ENCODE assay signal across 8 cellular contexts in genomic region chr11:6315811-6316425, GRCh38. TPM values are rescaled to one million over a fixed set of nuclear protein-coding genes. Genes with fewer than 3 reads are reported as not detected.
DNase-seq lines count a peak whose midpoint lies in the region; ATAC-seq and TF ChIP-seq lines count a peak whose summit lies in the region.

No MANE protein-coding gene starts in this region.

- H3K9me3 Mint-ChIP-seq in natural killer cell, result no peaks in the 10 kb centered on the region

- H3K36me3 Mint-ChIP-seq in natural killer cell, result no peaks in the 10 kb centered on the region

- H3K27me3 ChIP-seq in esophagus muscularis mucosa, result no peaks in the 10 kb centered on the region

- TF ChIP-seq POLR2A in esophagus muscularis mucosa (IDR thresholded peaks at IDR 0.05; ENCODE audit: low read depth), result no peak

- H3K36me3 ChIP-seq in esophagus muscularis mucosa, result no peaks in the 10 kb centered on the region

- no peak overlapping the region for H3K4me3 Mint-ChIP-seq in natural killer cell

- H3K4me3 ChIP-seq in AG10803 (ENCODE audit: low read length) (peak overlapping the region; percentile 20; the same call in 1 of the 2 replicates), esophagus muscularis mucosa (peak overlapping the region in 3 of 4 donors; percentile 16 to 43 (median 20))

- intact Hi-C loops in esophagus muscularis mucosa (cut with DNase I), result loop anchor here (5.0 kb wide), 3 partner anchors 36 to 84 kb away; partner anchors contain the start of gene FHIP1B
- intact Hi-C loops in natural killer cell (cut with micrococcal nuclease), result loop anchor here (1.0 kb wide), 1 partner anchor 293 kb away; no protein-coding TSS in a partner anchor

- peaks cover 24 to 39% (median 38%) of the 10 kb centered on the region in 4 donors for H3K4me1 ChIP-seq in esophagus muscularis mucosa

- H3K27ac ChIP-seq in esophagus muscularis mucosa (replicated peaks in 1 of 4), result peak overlapping the region in 3 of 4 donors; percentile 37 to 99 (median 98)

- no peak for TF ChIP-seq EP300 in esophagus muscularis mucosa (IDR thresholded peaks at IDR 0.05)

- peak; percentile 95 for TF ChIP-seq CTCF in AG10803 (conservative IDR thresholded peaks at IDR 0.05; ENCODE audit: low read length)
- peak; percentile 84 to 94 (median 84) for TF ChIP-seq CTCF in esophagus muscularis mucosa (IDR thresholded peaks at IDR 0.05)
- TF ChIP-seq CTCF in natural killer cell (IDR thresholded peaks at IDR 0.05), result peak; percentile 76

- peaks cover 45 to 54% of the 10 kb centered on the region in 2 donors for H3K27me3 Mint-ChIP-seq in natural killer cell (ENCODE audit: low read depth in 2 of 2)

- DNase-seq in AG10803 (ENCODE audit: low read depth) (peak; percentile 62), NCI-H1092 (lab: John Stamatoyannopoulos, UW) (peak; percentile 18), UCSD-AML1 (lab: John Stamatoyannopoulos, UW; ENCODE audit: unreplicated experiment) (peak; percentile 35), esophagus muscularis mucosa (ENCODE audit: extremely low spot score) (no peak), natural killer cell (no peak), foreskin melanocyte (no peak)

- ATAC-seq in GM18499 (IDR thresholded peaks at IDR 0.05; ENCODE audit: insufficient read depth, unreplicated experiment) (peak; percentile 73), HG02759 (IDR thresholded peaks at IDR 0.05; ENCODE audit: unreplicated experiment) (peak; percentile 53), natural killer cell (peak; percentile 71 to 92 (median 74))

- no peaks in the 10 kb centered on the region for H3K9me3 ChIP-seq in esophagus muscularis mucosa

- WGBS in esophagus muscularis mucosa, result 4% methylated on average over 5 of the region's 10 CpGs

- H3K4me1 Mint-ChIP-seq in natural killer cell, result no peaks in the 10 kb centered on the region

- no peak overlapping the region for H3K27ac Mint-ChIP-seq in natural killer cell

RNA-seq across cellular contexts. Expression of gene CAVIN3, which starts 4.4 kb away (rescaled TPM):
- total RNA-seq in esophagus muscularis mucosa, result 100 to 1,000 TPM; 172 to 298 (median 264) TPM
- total RNA-seq in natural killer cell, result not detected

RNA-seq across cellular contexts. Expression of gene CCKBR, which starts 56.3 kb away (rescaled TPM):
- total RNA-seq in esophagus muscularis mucosa (not detected), natural killer cell (not detected)

Comparison
In these comparisons a context has a peak if more than half of its experiments do, and no peak if none do; other contexts are left out.
1. DNase-seq: peak in AG10803 (single experiment), NCI-H1092 (single experiment) and UCSD-AML1 (single experiment); none in esophagus muscularis mucosa (single experiment), natural killer cell (single experiment) and foreskin melanocyte (single experiment).
2. RNA of gene CAVIN3, which starts 4.4 kb away (total RNA-seq): 172 to 298 TPM in esophagus muscularis mucosa; not detected in natural killer cell; every median in the first group is over 100 times any median in the second.
3. Peak in every context shown above with its lines, with median percentiles within 50 percentile points of each other: CTCF ChIP-seq and ATAC-seq.